In genomic region chr3:103295974-103296570, GRCh38 we compare ENCODE assay signal across 8 cellular contexts.
DNase-seq lines count a peak whose midpoint lies in the region; ATAC-seq, FAIRE-seq and TF ChIP-seq lines count a peak whose summit lies in the region.

No MANE protein-coding gene starts in this region.

- no peak overlapping the region for H3K9ac ChIP-seq in keratinocyte (ENCODE audit: control insufficient read depth, extremely low read depth, insufficient read depth, low read length)

- H3K4me2 ChIP-seq in keratinocyte (ENCODE audit: control insufficient read depth, extremely low read depth, insufficient read depth, low read depth, low read length), result no peak overlapping the region

- no peaks in the 10 kb centered on the region for H3K79me2 ChIP-seq in keratinocyte (ENCODE audit: control insufficient read depth, insufficient read depth, low read length)

- peak; percentile 62 for TF ChIP-seq CTCF in RWPE2 (IDR thresholded peaks at IDR 0.05; ENCODE audit: poor library complexity, severe bottlenecking)
- TF ChIP-seq CTCF in keratinocyte (optimal IDR thresholded peaks at IDR 0.05 in 1 of 3, IDR thresholded peaks at IDR 0.05 in 1 of 3, conservative IDR thresholded peaks at IDR 0.05 in 1 of 3; ENCODE audit: extremely low read depth in 1 of 3, insufficient read depth in 2 of 3, low read length in 3 of 3), result peak in 2 of 3 experiments; percentile 9 to 19

- no peak overlapping the region for H2AFZ ChIP-seq in keratinocyte (ENCODE audit: control insufficient read depth, low read length)

- no peaks in the 10 kb centered on the region for H3K9me1 ChIP-seq in keratinocyte (ENCODE audit: control insufficient read depth, extremely low read depth, insufficient read depth, low read length)

- H3K4me3 ChIP-seq in RWPE2 (ENCODE audit: severe bottlenecking) (no peak overlapping the region), keratinocyte (ENCODE audit: control insufficient read depth in 2 of 3, extremely low read depth in 1 of 3, insufficient read depth in 2 of 3, low read depth in 1 of 3, low read length in 3 of 3) (no peak overlapping the region)

- no peaks in the 10 kb centered on the region for H3K36me3 ChIP-seq in RWPE2 (ENCODE audit: low read depth)
- H3K36me3 ChIP-seq in keratinocyte (ENCODE audit: control insufficient read depth in 2 of 2, extremely low read depth in 1 of 2, insufficient read depth in 2 of 2, low read length in 2 of 2), result no peaks in the 10 kb centered on the region

- DNase-seq in Caki2 (ENCODE audit: low read depth) (peak; percentile 2), HT-29 (ENCODE audit: low spot score) (peak; percentile 38), RWPE2 (ENCODE audit: low spot score) (no peak), keratinocyte (ENCODE audit: low read depth, low spot score) (no peak), GM19240 (ENCODE audit: insufficient read length, low spot score) (no peak)
- DNase-seq in stimulated activated CD4-positive, alpha-beta T cell treated with anti-CD3 and anti-CD28 coated beads, Interleukin-4, amount 100 ng/mL, for 1 hour, result no peak

- no peak overlapping the region for H3K27ac ChIP-seq in RWPE2 (ENCODE audit: poor library complexity, severe bottlenecking)
- H3K27ac ChIP-seq in keratinocyte (ENCODE audit: control insufficient read depth, insufficient read depth, low read length), result no peak overlapping the region

- H4K20me1 ChIP-seq in keratinocyte (ENCODE audit: control insufficient read depth, extremely low read depth, insufficient read depth, low read length), result no peaks in the 10 kb centered on the region

- in situ Hi-C loops in Caki2 (cut with HindIII; ENCODE audit: low pct_unique_long_range_greater_than_20kb, low sequenced_read_pairs), result no loop called here

- H3K4me1 ChIP-seq in RWPE2 (ENCODE audit: insufficient read depth, poor library complexity, severe bottlenecking) (no peaks in the 10 kb centered on the region), keratinocyte (ENCODE audit: control insufficient read depth, extremely low read depth, insufficient read depth, low read length) (no peaks in the 10 kb centered on the region)

- H3K9me3 ChIP-seq in RWPE2 (ENCODE audit: severe bottlenecking), result no peaks in the 10 kb centered on the region
- no peaks in the 10 kb centered on the region for H3K9me3 ChIP-seq in keratinocyte (ENCODE audit: control insufficient read depth, low read depth, low read length)

- ATAC-seq in RWPE2 (ENCODE audit: low read depth) (no peak), GM18861 (IDR thresholded peaks at IDR 0.05; ENCODE audit: unreplicated experiment) (no peak), HG02981 (IDR thresholded peaks at IDR 0.05; ENCODE audit: unreplicated experiment) (no peak)

- no peak for FAIRE-seq in keratinocyte (lab: Jason Lieb, UNC)

- no peaks in the 10 kb centered on the region for H3K27me3 ChIP-seq in RWPE2 (ENCODE audit: insufficient read depth, poor library complexity, severe bottlenecking)
- H3K27me3 ChIP-seq in keratinocyte (ENCODE audit: control insufficient read depth, extremely low read depth, insufficient read depth, low read length), result no peaks in the 10 kb centered on the region

- dilution Hi-C loops in keratinocyte (cut with MboI; ENCODE audit: extremely low pct_ligation_motif_present, low sequenced_read_pairs), result no loop called here

Comparison
In these comparisons a context has a peak if more than half of its experiments do, and no peak if none do; other contexts are left out.
1. DNase-seq: peak in Caki2 (single experiment) and HT-29 (single experiment); none in RWPE2 (single experiment), keratinocyte (single experiment), stimulated activated CD4-positive, alpha-beta T cell treated with anti-CD3 and anti-CD28 coated beads, Interleukin-4, amount 100 ng/mL, for 1 hour (single experiment) and GM19240 (single experiment).